In genomic region chr9:6757988-6758417, GRCh38 we compare ENCODE assay signal across 8 cellular contexts. TPM values are rescaled to one million over a fixed set of nuclear protein-coding genes. Genes with fewer than 3 reads are reported as not detected.
DNase-seq lines count a peak whose midpoint lies in the region; TF ChIP-seq lines count a peak whose summit lies in the region.

No MANE protein-coding gene starts in this region.

- H3K4me3 ChIP-seq in GM12875 (ENCODE audit: low read depth, low read length) = peak overlapping the region; percentile 97
- peak overlapping the region; percentile 88 for H3K4me3 ChIP-seq in GM23248
- H3K4me3 ChIP-seq in LNCaP clone FGC (ENCODE audit: low read depth, low read length) = peak overlapping the region; percentile 64
- peak overlapping the region; percentile 95 for H3K4me3 ChIP-seq in effector memory CD4-positive, alpha-beta T cell (ENCODE audit: insufficient read depth, low read depth, low read length, poor library complexity, severe bottlenecking)
- peak overlapping the region; percentile 88 to 98 for H3K4me3 ChIP-seq in muscle layer of colon (ENCODE audit: low read depth in 1 of 2, low read length in 2 of 2)

- H3K36me3 ChIP-seq in GM23248 (ENCODE audit: low read depth) = no peaks in the 10 kb centered on the region
- no peaks in the 10 kb centered on the region for H3K36me3 ChIP-seq in effector memory CD4-positive, alpha-beta T cell (ENCODE audit: control insufficient read depth, insufficient read depth, low read length)
- H3K36me3 ChIP-seq in muscle layer of colon (ENCODE audit: insufficient read depth, low read length) = no peaks in the 10 kb centered on the region

- in situ Hi-C loops in GM23248 (cut with MboI) = no loop called here

- H2AFZ ChIP-seq in GM23248 = peak overlapping the region; percentile 90

- WGBS in GM23248 (ENCODE audit: low coverage in 1 of 2, low lambda C conversion rate in 2 of 2, missing lambda C conversion rate in 2 of 2), 2 experiments = 0% methylated on average over 26 to 47 of the region's 50 CpGs

- H4K20me1 ChIP-seq in GM23248 (ENCODE audit: insufficient read depth) = no peaks in the 10 kb centered on the region

- no peaks in the 10 kb centered on the region for H3K9me3 ChIP-seq in GM23248 (ENCODE audit: low read depth)
- H3K9me3 ChIP-seq in effector memory CD4-positive, alpha-beta T cell (ENCODE audit: control insufficient read depth, low read length) = no peaks in the 10 kb centered on the region
- no peaks in the 10 kb centered on the region for H3K9me3 ChIP-seq in muscle layer of colon (ENCODE audit: low read length)

- peaks cover 5% of the 10 kb centered on the region for H3K4me1 ChIP-seq in GM23248 (ENCODE audit: insufficient read depth)
- peaks cover 11% of the 10 kb centered on the region for H3K4me1 ChIP-seq in effector memory CD4-positive, alpha-beta T cell (ENCODE audit: control insufficient read depth, insufficient read depth, low read length, poor library complexity, severe bottlenecking)
- H3K4me1 ChIP-seq in muscle layer of colon (ENCODE audit: insufficient read depth, low read length) = no peaks in the 10 kb centered on the region

- H3K27me3 ChIP-seq in GM23248 (replicated peaks; ENCODE audit: insufficient read depth) (no peaks in the 10 kb centered on the region), muscle layer of colon (ENCODE audit: control insufficient read depth in 1 of 2, insufficient read depth in 2 of 2, low read length in 2 of 2) (no peaks in the 10 kb centered on the region)
- no peaks in the 10 kb centered on the region for H3K27me3 ChIP-seq in effector memory CD4-positive, alpha-beta T cell (replicated peaks; ENCODE audit: control insufficient read depth, insufficient read depth, low read length, poor library complexity, severe bottlenecking)

- H3K4me2 ChIP-seq in GM23248 (ENCODE audit: unreplicated experiment) = peak overlapping the region; percentile 89

- no peak for TF ChIP-seq CTCF in GM12875 (IDR thresholded peaks at IDR 0.05; ENCODE audit: borderline replicate concordance, insufficient read depth, low read depth, low read length)
- TF ChIP-seq CTCF in LNCaP clone FGC (IDR thresholded peaks at IDR 0.05; ENCODE audit: control insufficient read depth, extremely low read depth, insufficient read depth) = no peak

- H3K27ac ChIP-seq in GM23248 (peak overlapping the region; percentile 93), muscle layer of colon (ENCODE audit: low read depth, low read length) (peak overlapping the region; percentile 98)
- peak overlapping the region; percentile 96 for H3K27ac ChIP-seq in effector memory CD4-positive, alpha-beta T cell (ENCODE audit: insufficient read depth, low read length, poor library complexity, severe bottlenecking)

- H3K9ac ChIP-seq in GM23248 (peak overlapping the region; percentile 88), muscle layer of colon (ENCODE audit: low read length) (peak overlapping the region; percentile 80)

- H3F3A ChIP-seq in GM23248 (ENCODE audit: insufficient read depth) = peaks cover 4% of the 10 kb centered on the region

- peaks cover 47% of the 10 kb centered on the region for H3K79me2 ChIP-seq in GM23248 (ENCODE audit: insufficient read depth)

- no peak for DNase-seq in GM23248
- no peak for DNase-seq in LNCaP clone FGC (ENCODE audit: low read depth)
- DNase-seq in effector memory CD4-positive, alpha-beta T cell = no peak
- DNase-seq in pons (ENCODE audit: low spot score) = no peak
- DNase-seq in NCI-H526 treated with DMSO at 0.1 percent for 48 hours (lab: John Stamatoyannopoulos, UW) = no peak
- no peak for DNase-seq in NCI-H1436 treated with DMSO at 0.1 percent for 48 hours (lab: John Stamatoyannopoulos, UW)

- no peaks in the 10 kb centered on the region for H3K9me2 ChIP-seq in GM23248 (ENCODE audit: insufficient read depth)

RNA-seq across cellular contexts. Expression of gene KDM4C, which starts 0.2 kb away (rescaled TPM):
- 20.6 TPM in 2 replicates for total RNA-seq in GM23248 (2014; rRNA removed; shearing (Covaris generic))
- polyA plus RNA-seq in GM23248 (2016; fragmentation: Nextera tagmentation; extraction: Ambion mirVana) = 12.0 and 14.3 TPM in 2 replicates
